Comparison of ENCODE assay signal across 28 cellular contexts in genomic region chr14:85076111-85076510, GRCh38.
"Had no signal": no experiment of that assay in that cellular context is flagged by ENCODE, and none has a peak within 500 bp of the region (broad histone marks: within the 10 kb centered on the region; RNA-seq: fewer than 3 reads in every experiment).

No MANE protein-coding gene starts in this region.

- FAIRE-seq: colon, frontal cortex had no signal

- ATAC-seq: left lobe of liver; naive thymus-derived CD4-positive, alpha-beta T cell; sciatic nerve; stimulated activated naive CD8-positive, alpha-beta T cell treated with anti-CD3 and anti-CD28 coated beads, Interleukin-15, amount 100 ng/mL, for 72 hours; upper lobe of right lung had no signal

- H3K27me3 ChIP-seq: esophagus muscularis mucosa, neural progenitor cell, right atrium auricular region, suprapubic skin, transverse colon, upper lobe of right lung, uterus had no signal

- H3K9ac ChIP-seq: neural progenitor cell had no signal

- H3K27ac ChIP-seq: dorsolateral prefrontal cortex, esophagus muscularis mucosa, neural progenitor cell, prostate gland, right atrium auricular region, suprapubic skin, transverse colon, upper lobe of right lung, uterus had no signal

- H3K4me1 ChIP-seq: esophagus muscularis mucosa, neural progenitor cell, prostate gland, right atrium auricular region, suprapubic skin, transverse colon, upper lobe of right lung, uterus had no signal

- H2AFZ ChIP-seq: neural progenitor cell had no signal

- H3K9me3 ChIP-seq: esophagus muscularis mucosa, prostate gland, right atrium auricular region, suprapubic skin, transverse colon, upper lobe of right lung, uterus had no signal

- H3K36me3 ChIP-seq: esophagus muscularis mucosa, neural progenitor cell, prostate gland, right atrium auricular region, suprapubic skin, transverse colon, upper lobe of right lung, uterus had no signal

- DNase-seq: dorsolateral prefrontal cortex; effector CD4-positive, alpha-beta T cell; hypothalamus; immature natural killer cell; islet precursor cell; mesenchymal stem cell; naive thymus-derived CD4-positive, alpha-beta T cell; nucleus accumbens; stimulated activated CD4-positive, alpha-beta T cell treated with anti-CD3 and anti-CD28 coated beads, Interleukin-12 subunit alpha, Interleukin-12 subunit beta, amount 100 ng/mL, for 4 hours; stimulated activated CD4-positive, alpha-beta T cell treated with anti-CD3 and anti-CD28 coated beads, Interleukin-1b, Interleukin-23, amount 100 ng/mL, for 48 hours; stimulated activated CD4-positive, alpha-beta T cell treated with anti-CD3 and anti-CD28 coated beads, Interleukin-4, amount 100 ng/mL, for 1 hour; stimulated activated CD8-positive, alpha-beta memory T cell treated with anti-CD3 and anti-CD28 coated beads, Interleukin-4, amount 100 ng/mL, for 48 hours; stimulated activated naive CD4-positive, alpha-beta T cell; stimulated activated naive CD8-positive, alpha-beta T cell treated with anti-CD3 and anti-CD28 coated beads, Interleukin-15, amount 100 ng/mL, for 72 hours; transverse colon; upper lobe of right lung; uterus had no signal

- H3K4me3 ChIP-seq: dorsolateral prefrontal cortex, esophagus muscularis mucosa, lung, neural progenitor cell, prostate gland, right atrium auricular region, smooth muscle cell, suprapubic skin, transverse colon, upper lobe of right lung, uterus had no signal

- H3K4me2 ChIP-seq: neural progenitor cell, smooth muscle cell had no signal
